22 cellular contexts compared by ENCODE assay signal in the genomic region with DNA sequence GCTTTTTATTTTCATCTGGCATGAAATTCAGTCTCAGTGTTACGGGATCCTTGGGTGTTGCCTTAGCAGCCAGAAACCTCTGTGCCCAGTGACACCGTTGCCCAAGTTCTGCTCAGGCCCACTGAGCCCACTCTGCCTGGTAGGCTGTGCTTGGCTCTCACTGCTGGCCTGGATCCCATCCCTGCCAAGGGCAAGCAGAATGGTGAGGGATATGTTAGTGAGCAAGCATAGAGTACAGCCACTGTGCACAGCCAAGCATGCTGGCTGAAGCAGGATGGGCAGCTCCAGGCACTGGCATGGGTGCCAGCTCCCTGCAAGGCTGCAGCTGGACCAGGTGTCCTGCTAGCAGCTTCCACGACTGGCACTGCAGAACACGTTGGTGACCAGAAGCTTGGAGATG.
DNase-seq lines count a peak whose midpoint lies in the region; ATAC-seq, FAIRE-seq and TF ChIP-seq lines count a peak whose summit lies in the region.
"Had no signal": no experiment of that assay in that cellular context is flagged by ENCODE, and none has a peak within 500 bp of the region (broad histone marks: within the 10 kb centered on the region; RNA-seq: fewer than 3 reads in every experiment).

No MANE protein-coding gene starts in this region.

- BruUV-seq in Panc1 (replicated peaks; lab: Mats Ljungman, UMichigan), result no TSS peak

- TF ChIP-seq CTCF in Panc1 (IDR thresholded peaks at IDR 0.05), result no peak
- no peak for TF ChIP-seq CTCF in sigmoid colon (IDR thresholded peaks at IDR 0.05)

- ATAC-seq in Panc1, result peak; percentile 82
- ATAC-seq in stimulated activated naive CD8-positive, alpha-beta T cell treated with anti-CD3 and anti-CD28 coated beads, Interleukin-15, amount 100 ng/mL, for 72 hours, result peak; percentile 52

- H3K4me3 ChIP-seq in Panc1 (ENCODE audit: low read depth in 2 of 2, low read length in 2 of 2) (no peak overlapping the region), sigmoid colon (no peak overlapping the region)
- H3K4me3 ChIP-seq: GM23338 had no signal

- H3K27me3 ChIP-seq in Panc1 (ENCODE audit: control insufficient read depth, insufficient read depth, low read length), result no peaks in the 10 kb centered on the region
- no peaks in the 10 kb centered on the region for H3K27me3 ChIP-seq in sigmoid colon
- H3K27me3 ChIP-seq: BE2C had no signal

- no peaks in the 10 kb centered on the region for H3K9me3 Mint-ChIP-seq in stimulated activated naive CD8-positive, alpha-beta T cell treated with anti-CD3 and anti-CD28 coated beads, Interleukin-15, amount 100 ng/mL, for 72 hours

- WGBS in sigmoid colon, 2 donors, result 61 to 79% methylated on average over 4 of the region's 4 CpGs

- no peak overlapping the region for H3K27ac Mint-ChIP-seq in stimulated activated naive CD8-positive, alpha-beta T cell treated with anti-CD3 and anti-CD28 coated beads, Interleukin-15, amount 100 ng/mL, for 72 hours
- H3K27ac Mint-ChIP-seq: CD4-positive, CD25-positive, alpha-beta regulatory T cell; GM23338; IgD-negative memory B cell had no signal

- CTCF ChIA-PET in Panc1 (lab: Charles Lee), result no interaction called here

- no peaks in the 10 kb centered on the region for H3K9me3 ChIP-seq in Panc1 (ENCODE audit: control insufficient read depth, insufficient read depth, low read depth, low read length)
- H3K9me3 ChIP-seq in sigmoid colon, result no peaks in the 10 kb centered on the region
- H3K9me3 ChIP-seq: BE2C had no signal

- H3K27ac ChIP-seq in Panc1 (ENCODE audit: low read length), result no peak overlapping the region
- no peak overlapping the region for H3K27ac ChIP-seq in sigmoid colon

- TF ChIP-seq POLR2A in sigmoid colon (IDR thresholded peaks at IDR 0.05), result no peak

- no peaks in the 10 kb centered on the region for H3K27me3 Mint-ChIP-seq in stimulated activated naive CD8-positive, alpha-beta T cell treated with anti-CD3 and anti-CD28 coated beads, Interleukin-15, amount 100 ng/mL, for 72 hours
- H3K27me3 Mint-ChIP-seq: CD4-positive, CD25-positive, alpha-beta regulatory T cell; IgD-negative memory B cell had no signal

- H3K4me3 Mint-ChIP-seq in stimulated activated naive CD8-positive, alpha-beta T cell treated with anti-CD3 and anti-CD28 coated beads, Interleukin-15, amount 100 ng/mL, for 72 hours, result no peak overlapping the region
- H3K4me3 Mint-ChIP-seq: CD4-positive, CD25-positive, alpha-beta regulatory T cell; GM23338; IgD-negative memory B cell had no signal

- TF ChIP-seq EP300 in sigmoid colon (IDR thresholded peaks at IDR 0.05), result no peak

- DNase-seq in HTR-8/SVneo (ENCODE audit: insufficient read length, low spot score) (no peak), Panc1 (ENCODE audit: low read depth, low spot score) (no peak), medulla oblongata (ENCODE audit: extremely low spot score) (peak; percentile 19), SKM-1 (lab: John Stamatoyannopoulos, UW; ENCODE audit: unreplicated experiment) (no peak), sigmoid colon (no peak), SIG-M5 treated with dmso at 0.1 percent for 504 hours (lab: John Stamatoyannopoulos, UW; ENCODE audit: unreplicated experiment) (no peak)
- DNase-seq in stimulated activated naive CD8-positive, alpha-beta T cell treated with anti-CD3 and anti-CD28 coated beads, Interleukin-15, amount 100 ng/mL, for 72 hours, result no peak
- DNase-seq: BE2C; CD4-positive, CD25-positive, alpha-beta regulatory T cell; COR-L47; DMS 273 treated with DMSO at 0.1 percent for 48 hours; HCEC 1CT; MV-4-11; NCI-H1105 treated with DMSO at 0.1 percent for 48 hours; NCI-H2029 treated with DMSO at 0.1 percent for 48 hours; NCI-H345; NCI-H524 treated with DMSO at 0.1 percent for 48 hours; NCI-H82; Right ventricle myocardium superior had no signal

- POLR2A ChIA-PET in Panc1 (lab: Charles Lee), result no interaction called here

- intact Hi-C loops in Panc1 (cut with micrococcal nuclease; ENCODE audit: unreplicated experiment), result no loop called here
- intact Hi-C loops in sigmoid colon (cut with DNase I), result no loop called here

- FAIRE-seq in HTR-8/SVneo (lab: Jason Lieb, UNC), result peak; percentile 86
- FAIRE-seq: GM12891 had no signal

- no peaks in the 10 kb centered on the region for H3K36me3 ChIP-seq in Panc1 (ENCODE audit: control insufficient read depth, insufficient read depth, low read length)
- H3K36me3 ChIP-seq in sigmoid colon, result no peaks in the 10 kb centered on the region
- H3K36me3 ChIP-seq: BE2C had no signal

- no peaks in the 10 kb centered on the region for H3K4me1 Mint-ChIP-seq in stimulated activated naive CD8-positive, alpha-beta T cell treated with anti-CD3 and anti-CD28 coated beads, Interleukin-15, amount 100 ng/mL, for 72 hours
- H3K4me1 Mint-ChIP-seq: CD4-positive, CD25-positive, alpha-beta regulatory T cell; GM23338 had no signal

- H3K4me1 ChIP-seq in Panc1 (ENCODE audit: control insufficient read depth, insufficient read depth, low read length) (no peaks in the 10 kb centered on the region; the same call in 1 of the 2 replicates), sigmoid colon (no peaks in the 10 kb centered on the region)
- H3K4me1 ChIP-seq: BE2C had no signal

- in situ Hi-C loops in Panc1 (cut with HindIII; ENCODE audit: low pct_unique_long_range_greater_than_20kb, low sequenced_read_pairs), result no loop called here
